12 cellular contexts compared by ENCODE assay signal in genomic region chr9:136694865-136695247, GRCh38. TPM values are rescaled to one million over a fixed set of nuclear protein-coding genes. Genes with fewer than 3 reads are reported as not detected.
"Had no signal": no experiment of that assay in that cellular context is flagged by ENCODE, and none has a peak within 500 bp of the region (broad histone marks: within the 10 kb centered on the region; RNA-seq: fewer than 3 reads in every experiment).

No MANE protein-coding gene starts in this region.

- H3K27ac ChIP-seq: psoas muscle had no signal

- H3K4me3 ChIP-seq: colonic mucosa, mucosa of descending colon, psoas muscle had no signal

- H3K9me3 ChIP-seq: colonic mucosa, mucosa of descending colon, psoas muscle had no signal

- H3K27me3 ChIP-seq: colonic mucosa had no signal

- H3K36me3 ChIP-seq: colonic mucosa had no signal

- DNase-seq: effector memory CD4-positive, alpha-beta T cell; naive thymus-derived CD8-positive, alpha-beta T cell; occipital lobe; stimulated activated naive CD4-positive, alpha-beta T cell; T1000 had no signal

RNA-seq across cellular contexts. Expression of gene LCN10, which starts 47.9 kb away (rescaled TPM):
- total RNA-seq: kidney epithelial cell, occipital lobe, urinary bladder had no signal

RNA-seq across cellular contexts. Expression of gene LCN6, which starts 53.5 kb away (rescaled TPM):
- total RNA-seq: activated naive CD4-positive, alpha-beta T cell treated with anti-CD3 and anti-CD28 coated beads for 36 hours; kidney epithelial cell; naive thymus-derived CD8-positive, alpha-beta T cell; occipital lobe; T-cell; urinary bladder had no signal
- polyA plus RNA-seq: naive thymus-derived CD8-positive, alpha-beta T cell had no signal
